1 cellular context compared by ENCODE assay signal in the genomic region with DNA sequence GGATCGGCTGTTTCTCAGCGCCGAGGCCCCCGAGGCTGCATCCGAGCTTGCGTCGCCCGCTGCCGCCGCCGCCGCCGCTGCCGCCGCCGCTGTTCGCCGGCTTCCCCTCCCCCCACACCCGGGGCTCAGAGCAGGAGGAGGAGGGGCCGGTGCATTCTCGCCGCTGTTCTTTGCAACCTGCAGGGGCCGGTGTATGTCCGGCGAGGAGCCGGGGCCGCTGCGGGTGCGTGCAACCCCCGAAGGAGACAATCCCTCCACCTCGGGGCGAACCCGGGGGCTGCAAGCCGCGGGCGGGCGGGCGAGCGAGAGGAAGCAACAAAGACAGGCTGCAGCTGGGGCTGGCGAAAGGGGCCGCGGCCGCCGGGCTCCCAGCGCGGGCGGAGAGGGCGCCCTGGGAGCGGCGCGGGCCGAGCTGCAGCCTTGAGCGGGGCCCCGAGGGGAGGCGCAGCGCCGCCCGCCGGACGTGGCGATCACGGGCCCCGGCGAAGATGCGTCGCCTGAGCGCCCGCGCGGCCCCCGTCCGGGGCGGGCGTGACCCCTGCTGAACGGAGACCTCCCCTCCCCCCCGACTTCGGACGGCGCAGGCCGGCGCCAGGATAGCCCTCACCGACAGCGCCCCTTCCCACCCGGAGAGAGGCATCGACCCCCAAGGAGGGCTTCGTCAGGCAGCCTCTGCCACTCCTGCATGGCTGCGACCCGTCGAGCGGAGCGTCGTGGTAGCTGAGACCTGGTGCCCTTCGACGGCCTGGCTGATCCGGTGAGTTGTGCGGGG.
TF ChIP-seq lines count a peak whose summit lies in the region.

No MANE protein-coding gene starts in this region.

TF ChIP-seq in liver, 16 proteins besides CTCF, POLR2A, EP300 and RAD21 (continued from another document):
- no peak for TF ChIP-seq NR2F2 (IDR thresholded peaks at IDR 0.05)
- TF ChIP-seq GABPA (IDR thresholded peaks at IDR 0.05 in 1 of 2, conservative IDR thresholded peaks at IDR 0.05 in 1 of 2), result no peak
